ENCODE assay signal across 2 cellular contexts in genomic region chr4:169620846-169621228, GRCh38.
TF ChIP-seq lines count a peak whose summit lies in the region.

No MANE protein-coding gene starts in this region.

TF ChIP-seq in PFSK-1, 5 proteins besides CTCF, POLR2A, EP300 and RAD21 (continued from another document):
- TF ChIP-seq, protein P1, sequence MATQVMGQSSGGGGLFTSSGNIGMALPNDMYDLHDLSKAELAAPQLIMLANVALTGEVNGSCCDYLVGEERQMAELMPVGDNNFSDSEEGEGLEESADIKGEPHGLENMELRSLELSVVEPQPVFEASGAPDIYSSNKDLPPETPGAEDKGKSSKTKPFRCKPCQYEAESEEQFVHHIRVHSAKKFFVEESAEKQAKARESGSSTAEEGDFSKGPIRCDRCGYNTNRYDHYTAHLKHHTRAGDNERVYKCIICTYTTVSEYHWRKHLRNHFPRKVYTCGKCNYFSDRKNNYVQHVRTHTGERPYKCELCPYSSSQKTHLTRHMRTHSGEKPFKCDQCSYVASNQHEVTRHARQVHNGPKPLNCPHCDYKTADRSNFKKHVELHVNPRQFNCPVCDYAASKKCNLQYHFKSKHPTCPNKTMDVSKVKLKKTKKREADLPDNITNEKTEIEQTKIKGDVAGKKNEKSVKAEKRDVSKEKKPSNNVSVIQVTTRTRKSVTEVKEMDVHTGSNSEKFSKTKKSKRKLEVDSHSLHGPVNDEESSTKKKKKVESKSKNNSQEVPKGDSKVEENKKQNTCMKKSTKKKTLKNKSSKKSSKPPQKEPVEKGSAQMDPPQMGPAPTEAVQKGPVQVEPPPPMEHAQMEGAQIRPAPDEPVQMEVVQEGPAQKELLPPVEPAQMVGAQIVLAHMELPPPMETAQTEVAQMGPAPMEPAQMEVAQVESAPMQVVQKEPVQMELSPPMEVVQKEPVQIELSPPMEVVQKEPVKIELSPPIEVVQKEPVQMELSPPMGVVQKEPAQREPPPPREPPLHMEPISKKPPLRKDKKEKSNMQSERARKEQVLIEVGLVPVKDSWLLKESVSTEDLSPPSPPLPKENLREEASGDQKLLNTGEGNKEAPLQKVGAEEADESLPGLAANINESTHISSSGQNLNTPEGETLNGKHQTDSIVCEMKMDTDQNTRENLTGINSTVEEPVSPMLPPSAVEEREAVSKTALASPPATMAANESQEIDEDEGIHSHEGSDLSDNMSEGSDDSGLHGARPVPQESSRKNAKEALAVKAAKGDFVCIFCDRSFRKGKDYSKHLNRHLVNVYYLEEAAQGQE (IDR thresholded peaks at IDR 0.05; ENCODE audit: insufficient read depth in 1 of 2, low read depth in 2 of 2, low read length in 2 of 2) = no peak

TF ChIP-seq in HepG2, 621 proteins besides CTCF, POLR2A, EP300 and RAD21 (continued from another document):
- no peak for TF ChIP-seq ZNF18 (CRISPR knock-in tag; IDR thresholded peaks at IDR 0.05; ENCODE audit: insufficient replicate concordance)
- TF ChIP-seq MAFK (conservative IDR thresholded peaks at IDR 0.05 in 1 of 2, IDR thresholded peaks at IDR 0.05 in 1 of 2; ENCODE audit: low read length in 2 of 2) = peak; percentile 86 to 87
- TF ChIP-seq, protein P2, sequence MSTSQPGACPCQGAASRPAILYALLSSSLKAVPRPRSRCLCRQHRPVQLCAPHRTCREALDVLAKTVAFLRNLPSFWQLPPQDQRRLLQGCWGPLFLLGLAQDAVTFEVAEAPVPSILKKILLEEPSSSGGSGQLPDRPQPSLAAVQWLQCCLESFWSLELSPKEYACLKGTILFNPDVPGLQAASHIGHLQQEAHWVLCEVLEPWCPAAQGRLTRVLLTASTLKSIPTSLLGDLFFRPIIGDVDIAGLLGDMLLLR (CRISPR knock-in tag; IDR thresholded peaks at IDR 0.05) = no peak
- no peak for TF ChIP-seq ZNF724P (CRISPR knock-in tag; IDR thresholded peaks at IDR 0.05; ENCODE audit: borderline replicate concordance)
- no peak for TF ChIP-seq HINFP (CRISPR knock-in tag; IDR thresholded peaks at IDR 0.05; ENCODE audit: low read depth)
- TF ChIP-seq TMF1 (CRISPR knock-in tag; IDR thresholded peaks at IDR 0.05; ENCODE audit: low read depth) = 0 out of 2 replicates have a peak, but pooled peaks have one; percentile 6
- TF ChIP-seq ZEB1 (IDR thresholded peaks at IDR 0.05; ENCODE audit: insufficient replicate concordance, low read depth) = no peak
- TF ChIP-seq MAFF (IDR thresholded peaks at IDR 0.05; ENCODE audit: low read depth, low read length) = peak; percentile 81
- 0 out of 2 replicates have a peak, but pooled peaks have one; percentile 47 for TF ChIP-seq ZC3H4 (CRISPR knock-in tag; IDR thresholded peaks at IDR 0.05; ENCODE audit: borderline replicate concordance)
- TF ChIP-seq ZNF564 (CRISPR knock-in tag; IDR thresholded peaks at IDR 0.05) = no peak
- TF ChIP-seq, protein P3, sequence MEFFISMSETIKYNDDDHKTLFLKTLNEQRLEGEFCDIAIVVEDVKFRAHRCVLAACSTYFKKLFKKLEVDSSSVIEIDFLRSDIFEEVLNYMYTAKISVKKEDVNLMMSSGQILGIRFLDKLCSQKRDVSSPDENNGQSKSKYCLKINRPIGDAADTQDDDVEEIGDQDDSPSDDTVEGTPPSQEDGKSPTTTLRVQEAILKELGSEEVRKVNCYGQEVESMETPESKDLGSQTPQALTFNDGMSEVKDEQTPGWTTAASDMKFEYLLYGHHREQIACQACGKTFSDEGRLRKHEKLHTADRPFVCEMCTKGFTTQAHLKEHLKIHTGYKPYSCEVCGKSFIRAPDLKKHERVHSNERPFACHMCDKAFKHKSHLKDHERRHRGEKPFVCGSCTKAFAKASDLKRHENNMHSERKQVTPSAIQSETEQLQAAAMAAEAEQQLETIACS (CRISPR knock-in tag; IDR thresholded peaks at IDR 0.05) = no peak
- no peak for TF ChIP-seq ONECUT2 (CRISPR knock-in tag; IDR thresholded peaks at IDR 0.05)
- no peak for TF ChIP-seq FOXK2 (IDR thresholded peaks at IDR 0.05)
- TF ChIP-seq MIXL1 (CRISPR knock-in tag; IDR thresholded peaks at IDR 0.05) = no peak
- TF ChIP-seq U2AF1 (optimal IDR thresholded peaks at IDR 0.05; ENCODE audit: low read depth, low read length) = peak; percentile 11
- no peak for TF ChIP-seq DMTF1 (CRISPR knock-in tag; IDR thresholded peaks at IDR 0.05)
- no peak for TF ChIP-seq JDP2 (CRISPR knock-in tag; IDR thresholded peaks at IDR 0.05; ENCODE audit: borderline replicate concordance)
- TF ChIP-seq, protein P1 (IDR thresholded peaks at IDR 0.05; ENCODE audit: borderline replicate concordance in 1 of 2, low read depth in 1 of 2, low read length in 2 of 2) = no peak
- no peak for TF ChIP-seq ZNF879 (CRISPR knock-in tag; IDR thresholded peaks at IDR 0.05)
- TF ChIP-seq ZBTB7A (CRISPR knock-in tag; IDR thresholded peaks at IDR 0.05) = no peak
- no peak for TF ChIP-seq NR3C1 (CRISPR knock-in tag; IDR thresholded peaks at IDR 0.05)
TF ChIP-seq in HepG2: peak in this region for 6.
